In genomic region chr22:36239401-36240171, GRCh38 we compare ENCODE assay signal across 8 cellular contexts. TPM values are rescaled to one million over a fixed set of nuclear protein-coding genes. Genes with fewer than 3 reads are reported as not detected.
DNase-seq lines count a peak whose midpoint lies in the region; ATAC-seq and TF ChIP-seq lines count a peak whose summit lies in the region.

Gene APOL2 (minus strand): TSS chr22:36239527. CDS start chr22:36233162, 6,365 bp downstream.

- POLR2A ChIA-PET in activated CD8-positive, alpha-beta T cell treated with anti-CD3 and anti-CD28 coated beads, Interleukin-2, amount 10 ng/mL, durations not matched to agents 7 days and 5 days (lab: Charles Lee), result interaction anchor here (0.6 to 1.7 kb wide), 14 partner anchors 13 to 1005 kb away, joined by 3 to 6 read pairs (median 3); partner anchors contain the start of genes APOL1, APOL3, APOL6 and TXN2

- H3K4me1 ChIP-seq in lower lobe of right lung, result peaks cover 51% of the 10 kb centered on the region

- ATAC-seq in GM19351 (IDR thresholded peaks at IDR 0.05; ENCODE audit: unreplicated experiment) (peak; percentile 86), HG03558 (IDR thresholded peaks at IDR 0.05; ENCODE audit: extremely low read depth, unreplicated experiment) (peak; percentile 69), lower lobe of right lung (peak; percentile 98)
- peak; percentile 98 for ATAC-seq in activated CD8-positive, alpha-beta T cell treated with anti-CD3 and anti-CD28 coated beads, Interleukin-2, amount 10 ng/mL, durations not matched to agents 7 days and 5 days

- H3K9me3 Mint-ChIP-seq in activated CD8-positive, alpha-beta T cell treated with anti-CD3 and anti-CD28 coated beads, Interleukin-2, amount 10 ng/mL, durations not matched to agents 7 days and 5 days (ENCODE audit: insufficient read depth), result peaks cover 22% of the 10 kb centered on the region

- peak within 1 kb of the TSS; percentile 90 for H3K27ac ChIP-seq in lower lobe of right lung

- peaks cover 9% of the 10 kb centered on the region for H3K36me3 ChIP-seq in lower lobe of right lung

- no peaks in the 10 kb centered on the region for H3K9me3 ChIP-seq in lower lobe of right lung

- DNase-seq in CD1c-positive myeloid dendritic cell (ENCODE audit: extremely low spot score) (peak; percentile 88), NCI-H774 (lab: John Stamatoyannopoulos, UW) (peak; percentile 61), lower lobe of right lung (peak; percentile 94)
- DNase-seq in activated CD8-positive, alpha-beta T cell treated with anti-CD3 and anti-CD28 coated beads, Interleukin-2, amount 10 ng/mL, durations not matched to agents 7 days and 5 days, result peak; percentile 92
- DNase-seq in effector CD4-positive, alpha-beta T cell, result peak; percentile 75
- peak; percentile 64 to 86 (median 71) for DNase-seq in stimulated activated CD4-positive, alpha-beta T cell treated with anti-CD3 and anti-CD28 coated beads, TNF-alpha, amount 100 ng/mL, for 24 hours (ENCODE audit: low read depth in 3 of 3)

- H3K4me1 Mint-ChIP-seq in activated CD8-positive, alpha-beta T cell treated with anti-CD3 and anti-CD28 coated beads, Interleukin-2, amount 10 ng/mL, durations not matched to agents 7 days and 5 days (ENCODE audit: low read depth), result peaks cover 41% of the 10 kb centered on the region

- H3K36me3 Mint-ChIP-seq in activated CD8-positive, alpha-beta T cell treated with anti-CD3 and anti-CD28 coated beads, Interleukin-2, amount 10 ng/mL, durations not matched to agents 7 days and 5 days (ENCODE audit: low read depth), result peaks cover 38% of the 10 kb centered on the region

- intact Hi-C loops in lower lobe of right lung (cut with DNase I), result no loop called here

- peaks cover 2% of the 10 kb centered on the region for H3K27me3 Mint-ChIP-seq in activated CD8-positive, alpha-beta T cell treated with anti-CD3 and anti-CD28 coated beads, Interleukin-2, amount 10 ng/mL, durations not matched to agents 7 days and 5 days (ENCODE audit: low read depth)

- H3K4me3 Mint-ChIP-seq in activated CD8-positive, alpha-beta T cell treated with anti-CD3 and anti-CD28 coated beads, Interleukin-2, amount 10 ng/mL, durations not matched to agents 7 days and 5 days, result peak within 1 kb of the TSS; percentile 89

- peak within 1 kb of the TSS; percentile 80 for H3K4me3 ChIP-seq in lower lobe of right lung

- CTCF ChIA-PET in activated CD8-positive, alpha-beta T cell treated with anti-CD3 and anti-CD28 coated beads, Interleukin-2, amount 10 ng/mL, durations not matched to agents 7 days and 5 days (lab: Charles Lee), result interaction anchor here (0.7 to 6.1 kb wide), 31 partner anchors 10 to 246 kb away, joined by 3 to 90 read pairs (median 7); partner anchors contain the start of genes APOL1 and APOL3

- H3K27me3 ChIP-seq in lower lobe of right lung (ENCODE audit: low read depth), result no peaks in the 10 kb centered on the region

- peak within 1 kb of the TSS; percentile 92 for H3K27ac Mint-ChIP-seq in activated CD8-positive, alpha-beta T cell treated with anti-CD3 and anti-CD28 coated beads, Interleukin-2, amount 10 ng/mL, durations not matched to agents 7 days and 5 days

- TF ChIP-seq CTCF in lower lobe of right lung (IDR thresholded peaks at IDR 0.05), result peak; percentile 77

RNA-seq across cellular contexts. Expression of gene APOL2, which starts in this region (rescaled TPM):
- total RNA-seq in activated CD8-positive, alpha-beta T cell treated with anti-CD3 and anti-CD28 coated beads, Interleukin-2, amount 10 ng/mL, durations not matched to agents 7 days and 5 days, result 10 to 100 TPM; 62.4 TPM
- total RNA-seq in lower lobe of right lung, result 56.0 TPM

Comparison
In these comparisons a context has a peak if more than half of its experiments do, and no peak if none do; other contexts are left out.
1. Peak in every context shown above with its lines: DNase-seq, ATAC-seq, H3K4me3 ChIP-seq and H3K27ac ChIP-seq.